ENCODE assay signal across 9 cellular contexts in genomic region chr1:155094622-155094948, GRCh38. TPM values are rescaled to one million over a fixed set of nuclear protein-coding genes. Genes with fewer than 3 reads are reported as not detected.
DNase-seq lines count a peak whose midpoint lies in the region; ATAC-seq and TF ChIP-seq lines count a peak whose summit lies in the region.
"Had no signal": no experiment of that assay in that cellular context is flagged by ENCODE, and none has a peak within 500 bp of the region (broad histone marks: within the 10 kb centered on the region; RNA-seq: fewer than 3 reads in every experiment).

No MANE protein-coding gene starts in this region.

- TF ChIP-seq POLR2A in esophagus muscularis mucosa (IDR thresholded peaks at IDR 0.05; ENCODE audit: low read depth): no peak

- no peak for DNase-seq in RWPE2 (ENCODE audit: low spot score)
- no peak for DNase-seq in esophagus muscularis mucosa (ENCODE audit: extremely low spot score)
- DNase-seq in DMS153 treated with DMSO at 0.1 percent for 48 hours (lab: John Stamatoyannopoulos, UW; ENCODE audit: unreplicated experiment): no peak
- DNase-seq in NCI-H345 treated with DMSO at 0.1 percent for 48 hours (lab: John Stamatoyannopoulos, UW; ENCODE audit: unreplicated experiment): no peak
- DNase-seq: activated T-cell treated with anti-CD3 and anti-CD28 coated beads, Interleukin-2, amount 50 U/mL, for 1 hour; NK-92 treated with Interleukin-12 subunit alpha and Interleukin-12 subunit beta, amount 100 ng/mL, for 24 hours; stimulated activated naive B cell treated with anti-CD40 and anti-IgM and Interleukin-4, amounts not matched to agents 10 μg/mL and 1 μg/mL and 100 μg/mL, for 72 hours had no signal

- intact Hi-C loops in esophagus muscularis mucosa (cut with DNase I): loop anchor here (5.0 kb wide), 1 partner anchor 33 kb away; the partner anchor contains the start of gene EFNA1

- WGBS in esophagus muscularis mucosa: 63% methylated on average over 2 of the region's 2 CpGs

- H3K27me3 ChIP-seq in RWPE2 (ENCODE audit: insufficient read depth, poor library complexity, severe bottlenecking) (no peaks in the 10 kb centered on the region), esophagus muscularis mucosa (no peaks in the 10 kb centered on the region), subcutaneous abdominal adipose tissue (ENCODE audit: control insufficient read depth in 5 of 5, insufficient read depth in 4 of 5, low read length in 5 of 5) (no peaks in the 10 kb centered on the region)

- H3K4me1 ChIP-seq in RWPE2 (ENCODE audit: insufficient read depth, poor library complexity, severe bottlenecking): no peaks in the 10 kb centered on the region
- peaks cover 21 to 37% (median 27%) of the 10 kb centered on the region in 4 donors for H3K4me1 ChIP-seq in esophagus muscularis mucosa
- H3K4me1 ChIP-seq in subcutaneous abdominal adipose tissue (ENCODE audit: control insufficient read depth in 5 of 5, insufficient read depth in 5 of 5, low read length in 5 of 5): peaks cover 10 to 27% (median 19%) of the 10 kb centered on the region in 5 donors

- TF ChIP-seq CTCF in RWPE2 (IDR thresholded peaks at IDR 0.05; ENCODE audit: poor library complexity, severe bottlenecking) (peak; percentile 55), esophagus muscularis mucosa (IDR thresholded peaks at IDR 0.05) (no peak)

- H3K4me3 ChIP-seq in RWPE2 (ENCODE audit: severe bottlenecking) (no peak overlapping the region), esophagus muscularis mucosa (no peak overlapping the region), subcutaneous abdominal adipose tissue (ENCODE audit: low read depth in 1 of 5, low read length in 5 of 5) (no peak overlapping the region)

- TF ChIP-seq EP300 in esophagus muscularis mucosa (IDR thresholded peaks at IDR 0.05): no peak

- no peak overlapping the region for H3K27ac ChIP-seq in RWPE2 (ENCODE audit: poor library complexity, severe bottlenecking)
- peak overlapping the region; percentile 61 to 82 (median 80) for H3K27ac ChIP-seq in esophagus muscularis mucosa (replicated peaks in 1 of 4)
- H3K27ac ChIP-seq in subcutaneous abdominal adipose tissue (ENCODE audit: low read depth, low read length): peak overlapping the region; percentile 6

- H3K36me3 ChIP-seq in RWPE2 (ENCODE audit: low read depth) (no peaks in the 10 kb centered on the region), esophagus muscularis mucosa (no peaks in the 10 kb centered on the region), subcutaneous abdominal adipose tissue (ENCODE audit: control insufficient read depth in 5 of 5, insufficient read depth in 5 of 5, low read length in 5 of 5) (no peaks in the 10 kb centered on the region)

- H3K9ac ChIP-seq in subcutaneous abdominal adipose tissue (ENCODE audit: low read length in 5 of 5): no peak overlapping the region

- H3K9me3 ChIP-seq in RWPE2 (ENCODE audit: severe bottlenecking) (no peaks in the 10 kb centered on the region), esophagus muscularis mucosa (no peaks in the 10 kb centered on the region), subcutaneous abdominal adipose tissue (ENCODE audit: control insufficient read depth in 5 of 5, low read length in 5 of 5) (no peaks in the 10 kb centered on the region)

- 0 out of 3 replicates have a peak, but pooled peaks have one; percentile 6 for ATAC-seq in RWPE2 (ENCODE audit: low read depth)
- no peak for ATAC-seq in GM21390 (IDR thresholded peaks at IDR 0.05; ENCODE audit: unreplicated experiment)

RNA-seq across cellular contexts. Expression of gene EFNA3, which starts 15.9 kb away (rescaled TPM):
- total RNA-seq in esophagus muscularis mucosa: 1 to 10 TPM in 2 of 4 donors, under 1 TPM in 1, not detected in 1; 0.91 to 1.7 (median 1.7) TPM

RNA-seq across cellular contexts. Expression of gene EFNA4, which starts 31.0 kb away (rescaled TPM):
- total RNA-seq in esophagus muscularis mucosa: 1 to 10 TPM in 3 of 4 donors, under 1 TPM in 1; 0.83 to 4.5 (median 3.2) TPM

RNA-seq across cellular contexts. Expression of gene EFNA1, which starts 33.1 kb away (rescaled TPM):
- total RNA-seq in esophagus muscularis mucosa: 10 to 100 TPM; 11.2 to 37.3 (median 27.5) TPM

RNA-seq across cellular contexts. Expression of gene SLC50A1, which starts 41.1 kb away (rescaled TPM):
- 10 to 100 TPM; 13.3 to 18.7 (median 15.2) TPM for total RNA-seq in esophagus muscularis mucosa

RNA-seq across cellular contexts. Expression of gene ADAM15, which starts 43.5 kb away (rescaled TPM):
- total RNA-seq in esophagus muscularis mucosa: 100 to 1,000 TPM in 2 of 4 donors, 10 to 100 TPM in 2; 61.5 to 142 (median 115) TPM
